ENCODE assay signal across 2 cellular contexts in genomic region chr20:25490656-25491445, GRCh38.
TF ChIP-seq lines count a peak whose summit lies in the region.

No MANE protein-coding gene starts in this region.

TF ChIP-seq in IMR-90, 13 proteins besides CTCF, POLR2A, EP300 and RAD21:
- TF ChIP-seq ELK1 (IDR thresholded peaks at IDR 0.05; ENCODE audit: borderline replicate concordance, low read depth, low read length) = no peak
- no peak for TF ChIP-seq NFE2L2 (IDR thresholded peaks at IDR 0.05; ENCODE audit: low read depth, low read length)
- TF ChIP-seq MXI1 (IDR thresholded peaks at IDR 0.05; ENCODE audit: borderline replicate concordance, low read depth, low read length) = no peak
- no peak for TF ChIP-seq RFX5 (IDR thresholded peaks at IDR 0.05; ENCODE audit: low read depth, low read length)
- TF ChIP-seq MAZ (IDR thresholded peaks at IDR 0.05; ENCODE audit: borderline replicate concordance, low read depth, low read length) = no peak
- TF ChIP-seq RCOR1 (IDR thresholded peaks at IDR 0.05; ENCODE audit: insufficient replicate concordance, low read length) = no peak
- no peak for TF ChIP-seq MAFK (IDR thresholded peaks at IDR 0.05; ENCODE audit: low read depth, low read length)
- TF ChIP-seq FOS (IDR thresholded peaks at IDR 0.05; ENCODE audit: low read depth, low read length) = no peak
- no peak for TF ChIP-seq SMC3 (IDR thresholded peaks at IDR 0.05; ENCODE audit: low read depth, low read length)
TF ChIP-seq in IMR-90: peak in this region for 0.

TF ChIP-seq in H1, 55 proteins besides CTCF, POLR2A, EP300 and RAD21:
- TF ChIP-seq ASH2L (IDR thresholded peaks at IDR 0.05; ENCODE audit: low read length) (no peak), HDAC2 (IDR thresholded peaks at IDR 0.05; ENCODE audit: borderline replicate concordance in 1 of 2, low read depth in 2 of 2, low read length in 2 of 2) (no peak), PHF8 (conservative IDR thresholded peaks at IDR 0.05; ENCODE audit: low read depth, low read length) (no peak), CHD1 (IDR thresholded peaks at IDR 0.05; ENCODE audit: low read depth, low read length) (no peak), JUND (IDR thresholded peaks at IDR 0.05; ENCODE audit: low read length) (no peak), CHD2 (IDR thresholded peaks at IDR 0.05; ENCODE audit: low read length) (no peak), RFX5 (IDR thresholded peaks at IDR 0.05; ENCODE audit: borderline replicate concordance, low read depth, low read length) (no peak), CEBPB (IDR thresholded peaks at IDR 0.05; ENCODE audit: low read depth, low read length) (no peak), FOSL1 (IDR thresholded peaks at IDR 0.05; ENCODE audit: insufficient read depth, low read depth, low read length) (no peak), SP1 (IDR thresholded peaks at IDR 0.05; ENCODE audit: low read depth, low read length) (no peak), MAFK (IDR thresholded peaks at IDR 0.05; ENCODE audit: low read depth, low read length) (no peak), ATF3 (IDR thresholded peaks at IDR 0.05; ENCODE audit: insufficient read depth, low read depth, low read length) (no peak), CBX8 (IDR thresholded peaks at IDR 0.05; ENCODE audit: borderline replicate concordance, low read depth, low read length) (no peak), USF2 (IDR thresholded peaks at IDR 0.05; ENCODE audit: low read length) (no peak), SP2 (IDR thresholded peaks at IDR 0.05; ENCODE audit: low read length) (no peak)
